In genomic region chr17:30235386-30236296, GRCh38 we compare ENCODE assay signal across 8 cellular contexts.
DNase-seq lines count a peak whose midpoint lies in the region; ATAC-seq lines count a peak whose summit lies in the region.

Gene SLC6A4, minus strand, starts transcription at chr17:30235697. Its CDS starts 13,739 bp downstream, at chr17:30221958.

- H3K36me3 Mint-ChIP-seq in activated T-cell treated with anti-CD3 and anti-CD28 coated beads, Interleukin-2, amount 50 U/mL, for 24 hours (ENCODE audit: low read depth), result no peaks in the 10 kb centered on the region
- no peaks in the 10 kb centered on the region for H3K36me3 Mint-ChIP-seq in activated naive CD8-positive, alpha-beta T cell
- H3K36me3 Mint-ChIP-seq in stimulated activated memory B cell treated with anti-CD40 and anti-IgM and Interleukin-4, amounts not matched to agents 10 μg/mL and 1 μg/mL and 100 μg/mL, for 72 hours, result no peaks in the 10 kb centered on the region

- peaks cover 24% of the 10 kb centered on the region for H3K4me1 Mint-ChIP-seq in activated T-cell treated with anti-CD3 and anti-CD28 coated beads, Interleukin-2, amount 50 U/mL, for 24 hours (ENCODE audit: low read depth)
- H3K4me1 Mint-ChIP-seq in activated naive CD8-positive, alpha-beta T cell (ENCODE audit: low read depth), result peaks cover 18% of the 10 kb centered on the region
- peaks cover 41% of the 10 kb centered on the region for H3K4me1 Mint-ChIP-seq in stimulated activated memory B cell treated with anti-CD40 and anti-IgM and Interleukin-4, amounts not matched to agents 10 μg/mL and 1 μg/mL and 100 μg/mL, for 72 hours

- H3K4me3 Mint-ChIP-seq in activated T-cell treated with anti-CD3 and anti-CD28 coated beads, Interleukin-2, amount 50 U/mL, for 24 hours, result peak within 1 kb of the TSS; percentile 56
- peak within 1 kb of the TSS; percentile 78 for H3K4me3 Mint-ChIP-seq in activated naive CD8-positive, alpha-beta T cell
- peak within 1 kb of the TSS; percentile 66 for H3K4me3 Mint-ChIP-seq in stimulated activated memory B cell treated with anti-CD40 and anti-IgM and Interleukin-4, amounts not matched to agents 10 μg/mL and 1 μg/mL and 100 μg/mL, for 72 hours

- H3K36me3 ChIP-seq in iPS-18a (ENCODE audit: control insufficient read depth, low read depth, low read length), result no peaks in the 10 kb centered on the region

- H3K27ac ChIP-seq in iPS-18a (ENCODE audit: low read length), result no peak within 1 kb of the TSS

- H3K27me3 ChIP-seq in iPS-18a (ENCODE audit: control insufficient read depth, insufficient read depth, low read length), result peaks cover 83% of the 10 kb centered on the region

- peak; percentile 22 for ATAC-seq in stimulated activated memory B cell treated with anti-CD40 and anti-IgM and Interleukin-4, amounts not matched to agents 10 μg/mL and 1 μg/mL and 100 μg/mL, for 72 hours
- ATAC-seq in HG03097 (IDR thresholded peaks at IDR 0.05; ENCODE audit: low FRiP score, unreplicated experiment) (no peak), HG03457 (IDR thresholded peaks at IDR 0.05; ENCODE audit: unreplicated experiment) (no peak)

- H3K4me3 ChIP-seq in iPS-18a (ENCODE audit: low read length), result peak within 1 kb of the TSS; percentile 54

- H3K9me3 Mint-ChIP-seq in activated T-cell treated with anti-CD3 and anti-CD28 coated beads, Interleukin-2, amount 50 U/mL, for 24 hours, result no peaks in the 10 kb centered on the region
- no peaks in the 10 kb centered on the region for H3K9me3 Mint-ChIP-seq in activated naive CD8-positive, alpha-beta T cell (ENCODE audit: low read depth)
- H3K9me3 Mint-ChIP-seq in stimulated activated memory B cell treated with anti-CD40 and anti-IgM and Interleukin-4, amounts not matched to agents 10 μg/mL and 1 μg/mL and 100 μg/mL, for 72 hours, result no peaks in the 10 kb centered on the region

- H3K9me3 ChIP-seq in iPS-18a (ENCODE audit: control insufficient read depth, low read depth, low read length), result no peaks in the 10 kb centered on the region

- H3K27me3 Mint-ChIP-seq in activated T-cell treated with anti-CD3 and anti-CD28 coated beads, Interleukin-2, amount 50 U/mL, for 24 hours, result peaks cover 79% of the 10 kb centered on the region
- H3K27me3 Mint-ChIP-seq in activated naive CD8-positive, alpha-beta T cell, result peaks cover 32% of the 10 kb centered on the region
- peaks cover 86% of the 10 kb centered on the region for H3K27me3 Mint-ChIP-seq in stimulated activated memory B cell treated with anti-CD40 and anti-IgM and Interleukin-4, amounts not matched to agents 10 μg/mL and 1 μg/mL and 100 μg/mL, for 72 hours

- DNase-seq in activated T-cell treated with anti-CD3 and anti-CD28 coated beads, Interleukin-2, amount 50 U/mL, for 24 hours, result no peak
- no peak for DNase-seq in activated T-cell treated with anti-CD3 and anti-CD28 coated beads for 4 hours
- no peak for DNase-seq in NCI-H510A (lab: John Stamatoyannopoulos, UW)

- peaks cover 17% of the 10 kb centered on the region for H3K4me1 ChIP-seq in iPS-18a (ENCODE audit: control insufficient read depth, low read depth, low read length)

- H3K9ac ChIP-seq in iPS-18a (ENCODE audit: low read length), result no peak within 1 kb of the TSS

- no peak within 1 kb of the TSS for H3K27ac Mint-ChIP-seq in activated T-cell treated with anti-CD3 and anti-CD28 coated beads, Interleukin-2, amount 50 U/mL, for 24 hours
- no peak within 1 kb of the TSS for H3K27ac Mint-ChIP-seq in activated naive CD8-positive, alpha-beta T cell
- H3K27ac Mint-ChIP-seq in stimulated activated memory B cell treated with anti-CD40 and anti-IgM and Interleukin-4, amounts not matched to agents 10 μg/mL and 1 μg/mL and 100 μg/mL, for 72 hours, result peak within 1 kb of the TSS; percentile 52
